ENCODE assay signal across 20 cellular contexts in genomic region chr6:87522686-87523085, GRCh38. TPM values are rescaled to one million over a fixed set of nuclear protein-coding genes. Genes with fewer than 3 reads are reported as not detected.
DNase-seq lines count a peak whose midpoint lies in the region; ATAC-seq and TF ChIP-seq lines count a peak whose summit lies in the region.
"Had no signal": no experiment of that assay in that cellular context is flagged by ENCODE, and none has a peak within 500 bp of the region (broad histone marks: within the 10 kb centered on the region; RNA-seq: fewer than 3 reads in every experiment).

No MANE protein-coding gene starts in this region.

- H3K27ac Mint-ChIP-seq in activated naive CD8-positive, alpha-beta T cell treated with anti-CD3 and anti-CD28 coated beads for 36 hours: peak overlapping the region; percentile 8
- no peak overlapping the region for H3K27ac Mint-ChIP-seq in activated naive CD8-positive, alpha-beta T cell treated with anti-CD3 and anti-CD28 coated beads, Interleukin-2, amount 50 U/mL, for 24 hours
- H3K27ac Mint-ChIP-seq in naive thymus-derived CD4-positive, alpha-beta T cell: peak overlapping the region in 2 of 9 donors; percentile 5 to 34
- H3K27ac Mint-ChIP-seq: B cell; CD4-positive, alpha-beta T cell; CD8-positive, alpha-beta T cell had no signal

- H3K9me3 ChIP-seq in IMR-90 (ENCODE audit: control insufficient read depth, insufficient read depth, low read length): no peaks in the 10 kb centered on the region
- no peaks in the 10 kb centered on the region for H3K9me3 ChIP-seq in smooth muscle cell (replicated peaks; ENCODE audit: low read depth)
- no peaks in the 10 kb centered on the region for H3K9me3 ChIP-seq in naive thymus-derived CD4-positive, alpha-beta T cell (ENCODE audit: control insufficient read depth in 2 of 3, low read length in 3 of 3)
- H3K9me3 ChIP-seq: BLaER1 treated with 17β-estradiol and CSF1 and Interleukin-3, amounts not matched to agents 10 nM and 100 nM; Caco-2 had no signal

- no peak overlapping the region for H2BK20ac ChIP-seq in IMR-90 (ENCODE audit: low read depth, low read length)

- H3K4me1 Mint-ChIP-seq in activated naive CD8-positive, alpha-beta T cell treated with anti-CD3 and anti-CD28 coated beads for 36 hours: no peaks in the 10 kb centered on the region
- no peaks in the 10 kb centered on the region for H3K4me1 Mint-ChIP-seq in activated naive CD8-positive, alpha-beta T cell treated with anti-CD3 and anti-CD28 coated beads, Interleukin-2, amount 50 U/mL, for 24 hours
- H3K4me1 Mint-ChIP-seq in naive thymus-derived CD4-positive, alpha-beta T cell: peaks cover 0 to 6% (median 3%) of the 10 kb centered on the region in 7 donors
- H3K4me1 Mint-ChIP-seq: B cell had no signal

- intact Hi-C loops in IMR-90 (cut with micrococcal nuclease): loop anchor here (2.0 kb wide), 1 partner anchor 66 kb away; the partner anchor contains the start of gene RARS2
- intact Hi-C loops in naive thymus-derived CD4-positive, alpha-beta T cell (cut with micrococcal nuclease): no loop called here

- no peaks in the 10 kb centered on the region for H3K79me2 ChIP-seq in smooth muscle cell (ENCODE audit: low read depth)

- H3K4me2 ChIP-seq in IMR-90 (ENCODE audit: low read depth, low read length) (no peak overlapping the region), smooth muscle cell (no peak overlapping the region)
- H3K4me2 ChIP-seq: BLaER1 treated with 17β-estradiol and CSF1 and Interleukin-3, amounts not matched to agents 10 nM and 100 nM had no signal

- H3K56ac ChIP-seq in IMR-90 (ENCODE audit: extremely low read depth, insufficient read depth, low read length): no peak overlapping the region

- H2BK5ac ChIP-seq in IMR-90 (ENCODE audit: low read depth, low read length, poor library complexity, severe bottlenecking): no peak overlapping the region

- no peak overlapping the region for H3K14ac ChIP-seq in IMR-90 (replicated peaks; ENCODE audit: low read depth, low read length)

- H3K9me3 Mint-ChIP-seq in activated naive CD8-positive, alpha-beta T cell treated with anti-CD3 and anti-CD28 coated beads for 36 hours: no peaks in the 10 kb centered on the region
- no peaks in the 10 kb centered on the region for H3K9me3 Mint-ChIP-seq in activated naive CD8-positive, alpha-beta T cell treated with anti-CD3 and anti-CD28 coated beads, Interleukin-2, amount 50 U/mL, for 24 hours
- H3K9me3 Mint-ChIP-seq in naive thymus-derived CD4-positive, alpha-beta T cell: no peaks in the 10 kb centered on the region
- H3K9me3 Mint-ChIP-seq: CD4-positive, alpha-beta T cell; CD8-positive, alpha-beta T cell had no signal

- H4K20me1 ChIP-seq in IMR-90 (ENCODE audit: insufficient read depth, low read length) (no peaks in the 10 kb centered on the region; the same call in 1 of the 2 replicates), smooth muscle cell (ENCODE audit: low read depth) (peaks cover 31% of the 10 kb centered on the region)
- H4K20me1 ChIP-seq: BLaER1 treated with 17β-estradiol and CSF1 and Interleukin-3, amounts not matched to agents 10 nM and 100 nM had no signal

- TF ChIP-seq POLR2A in IMR-90 (IDR thresholded peaks at IDR 0.05; ENCODE audit: low read depth, low read length): no peak

- no CpG with 5 or more reads among the region's 3 CpGs for WGBS in IMR-90 (ENCODE audit: extremely low coverage in 2 of 2, insufficient read length in 1 of 2), 2 experiments
- 95% methylated on average over 3 of the region's 3 CpGs for WGBS in smooth muscle cell (ENCODE audit: low lambda C conversion rate)

- in situ Hi-C loops in IMR-90 (cut with MboI; ENCODE audit: low sequenced_read_pairs): no loop called here

- H3K4me3 ChIP-seq in IMR-90 (ENCODE audit: insufficient read depth, low read depth, low read length): no peak overlapping the region
- no peak overlapping the region for H3K4me3 ChIP-seq in smooth muscle cell
- no peak overlapping the region for H3K4me3 ChIP-seq in naive thymus-derived CD4-positive, alpha-beta T cell (ENCODE audit: low read length)
- H3K4me3 ChIP-seq: BLaER1 treated with 17β-estradiol and CSF1 and Interleukin-3, amounts not matched to agents 10 nM and 100 nM had no signal

- ATAC-seq in activated naive CD8-positive, alpha-beta T cell treated with anti-CD3 and anti-CD28 coated beads, Interleukin-2, amount 50 U/mL, for 24 hours: no peak
- peak; percentile 85 for ATAC-seq in IMR-90 (ENCODE audit: low read depth)
- no peak for ATAC-seq in GM18511 (IDR thresholded peaks at IDR 0.05; ENCODE audit: unreplicated experiment)
- no peak for ATAC-seq in naive thymus-derived CD4-positive, alpha-beta T cell
- ATAC-seq: CD8-positive, alpha-beta T cell had no signal

- no peak overlapping the region for H3K4ac ChIP-seq in IMR-90 (ENCODE audit: low read depth, low read length)

- H3K27me3 Mint-ChIP-seq in activated naive CD8-positive, alpha-beta T cell treated with anti-CD3 and anti-CD28 coated beads for 36 hours: no peaks in the 10 kb centered on the region
- H3K27me3 Mint-ChIP-seq in activated naive CD8-positive, alpha-beta T cell treated with anti-CD3 and anti-CD28 coated beads, Interleukin-2, amount 50 U/mL, for 24 hours: no peaks in the 10 kb centered on the region
- no peaks in the 10 kb centered on the region for H3K27me3 Mint-ChIP-seq in naive thymus-derived CD4-positive, alpha-beta T cell
- H3K27me3 Mint-ChIP-seq: B cell; CD4-positive, alpha-beta T cell had no signal

- H3K23ac ChIP-seq in IMR-90 (ENCODE audit: low read depth, low read length): no peak overlapping the region

- dilution Hi-C loops in IMR-90 (cut with HindIII; ENCODE audit: low sequenced_read_pairs, unreplicated experiment): no loop called here

- H2AK9ac ChIP-seq in IMR-90 (replicated peaks; ENCODE audit: low read depth, low read length, poor library complexity): no peak overlapping the region

- POLR2A ChIA-PET in IMR-90 (lab: Charles Lee; ENCODE audit: unreplicated experiment): no interaction called here
- POLR2A ChIA-PET in naive thymus-derived CD4-positive, alpha-beta T cell (lab: Charles Lee): no interaction called here

- no peaks in the 10 kb centered on the region for H3F3A ChIP-seq in smooth muscle cell (ENCODE audit: low read depth)

- H3K79me1 ChIP-seq in IMR-90 (ENCODE audit: low read depth in 1 of 2, low read length in 2 of 2): peaks cover 0 to 2% of the 10 kb centered on the region in 2 experiments; a peak in 1 of 4 replicates

- H3K4me3 Mint-ChIP-seq in activated naive CD8-positive, alpha-beta T cell treated with anti-CD3 and anti-CD28 coated beads for 36 hours: no peak overlapping the region
- no peak overlapping the region for H3K4me3 Mint-ChIP-seq in activated naive CD8-positive, alpha-beta T cell treated with anti-CD3 and anti-CD28 coated beads, Interleukin-2, amount 50 U/mL, for 24 hours
- H3K4me3 Mint-ChIP-seq in naive thymus-derived CD4-positive, alpha-beta T cell: no peak overlapping the region
- H3K4me3 Mint-ChIP-seq: B cell; CD4-positive, alpha-beta T cell; CD8-positive, alpha-beta T cell had no signal

- H3K27me3 ChIP-seq in IMR-90 (ENCODE audit: control insufficient read depth, insufficient read depth, low read length): no peaks in the 10 kb centered on the region
- no peaks in the 10 kb centered on the region for H3K27me3 ChIP-seq in smooth muscle cell (ENCODE audit: low read depth)
- H3K27me3 ChIP-seq in naive thymus-derived CD4-positive, alpha-beta T cell (ENCODE audit: control insufficient read depth in 2 of 2, insufficient read depth in 2 of 2, low read length in 2 of 2): no peaks in the 10 kb centered on the region
- H3K27me3 ChIP-seq: BLaER1 treated with 17β-estradiol and CSF1 and Interleukin-3, amounts not matched to agents 10 nM and 100 nM had no signal

- no peak overlapping the region for H4K8ac ChIP-seq in IMR-90 (ENCODE audit: low read depth in 2 of 2, low read length in 2 of 2)

- H2AFZ ChIP-seq in IMR-90 (replicated peaks; ENCODE audit: low read length, poor library complexity): no peak overlapping the region
- H2AFZ ChIP-seq in smooth muscle cell (ENCODE audit: low read depth): no peak overlapping the region

- H3K36me3 ChIP-seq in IMR-90 (ENCODE audit: control insufficient read depth, insufficient read depth, low read length): peaks cover 21% of the 10 kb centered on the region
- H3K36me3 ChIP-seq in smooth muscle cell (ENCODE audit: low read depth): peaks cover 30% of the 10 kb centered on the region
- peaks cover under 1 to 46% (median 14%) of the 10 kb centered on the region in 3 experiments for H3K36me3 ChIP-seq in naive thymus-derived CD4-positive, alpha-beta T cell (ENCODE audit: control insufficient read depth in 2 of 3, insufficient read depth in 3 of 3, low read length in 3 of 3)

- H3K18ac ChIP-seq in IMR-90 (ENCODE audit: low read depth, low read length): no peak overlapping the region

- BruUV-seq in IMR-90 (replicated peaks; lab: Mats Ljungman, UMichigan): no TSS peak

- TF ChIP-seq RAD21 in IMR-90 (IDR thresholded peaks at IDR 0.05; ENCODE audit: low read length): no peak

- H3K27ac ChIP-seq in IMR-90 (ENCODE audit: insufficient read depth, low read length): no peak overlapping the region; the same call in 1 of the 2 replicates
- H3K27ac ChIP-seq in smooth muscle cell (ENCODE audit: low read depth): no peak overlapping the region
- H3K27ac ChIP-seq in naive thymus-derived CD4-positive, alpha-beta T cell (ENCODE audit: low read depth, low read length): no peak overlapping the region
- H3K27ac ChIP-seq: BLaER1 treated with 17β-estradiol and CSF1 and Interleukin-3, amounts not matched to agents 10 nM and 100 nM; C4-2B had no signal

- no peak overlapping the region for H4K91ac ChIP-seq in IMR-90 (ENCODE audit: insufficient read depth, low read depth, low read length)

- H2AK5ac ChIP-seq in IMR-90 (ENCODE audit: low read depth, low read length): no peak overlapping the region

- no peak for DNase-seq in activated naive CD8-positive, alpha-beta T cell treated with anti-CD3 and anti-CD28 coated beads for 36 hours
- no peak for DNase-seq in activated naive CD8-positive, alpha-beta T cell treated with anti-CD3 and anti-CD28 coated beads, Interleukin-2, amount 50 U/mL, for 24 hours
- peak; percentile 73 for DNase-seq in IMR-90
- peak; percentile 58 for DNase-seq in fibroblast of peridontal ligament (ENCODE audit: extremely low read depth)
- DNase-seq in iris pigment epithelial cell (ENCODE audit: low read depth): peak; percentile 13
- no peak for DNase-seq in smooth muscle cell (lab: John Stamatoyannopoulos, UW; ENCODE audit: unreplicated experiment)
- no peak for DNase-seq in naive thymus-derived CD4-positive, alpha-beta T cell
- DNase-seq: 8988T; ACHN; AML-193; Caco-2; Calu3; CD4-positive, alpha-beta T cell; CD8-positive, alpha-beta T cell; DMS79 treated with DMSO at 0.1 percent for 48 hours; GF-D8 had no signal

- 0 out of 2 replicates have a peak, but pooled peaks cover under 1% of the 10 kb centered on the region for H3K9me1 ChIP-seq in IMR-90 (ENCODE audit: insufficient read depth, low read length)

- H2BK120ac ChIP-seq in IMR-90 (ENCODE audit: low read depth, low read length): no peak overlapping the region

- CTCF ChIA-PET in IMR-90 (lab: Yijun Ruan, JAX): no interaction called here
- CTCF ChIA-PET in naive thymus-derived CD4-positive, alpha-beta T cell (lab: Charles Lee): no interaction called here

- no peak overlapping the region for H4K5ac ChIP-seq in IMR-90 (ENCODE audit: low read depth, low read length)

- H3K9ac ChIP-seq in IMR-90 (ENCODE audit: low read depth, low read length) (no peak overlapping the region), smooth muscle cell (ENCODE audit: low read depth) (no peak overlapping the region)
- H3K9ac ChIP-seq: BLaER1 treated with 17β-estradiol and CSF1 and Interleukin-3, amounts not matched to agents 10 nM and 100 nM had no signal

- H3K4me1 ChIP-seq in IMR-90 (ENCODE audit: control insufficient read depth, insufficient read depth, low read length): peaks cover 2% of the 10 kb centered on the region; the same call in 1 of the 2 replicates
- H3K4me1 ChIP-seq in smooth muscle cell (ENCODE audit: low read depth): no peaks in the 10 kb centered on the region
- no peaks in the 10 kb centered on the region for H3K4me1 ChIP-seq in naive thymus-derived CD4-positive, alpha-beta T cell (ENCODE audit: control insufficient read depth in 2 of 2, insufficient read depth in 2 of 2, low read length in 2 of 2)
- H3K4me1 ChIP-seq: BLaER1 treated with 17β-estradiol and CSF1 and Interleukin-3, amounts not matched to agents 10 nM and 100 nM; Caco-2 had no signal

- TF ChIP-seq CTCF in IMR-90 (conservative IDR thresholded peaks at IDR 0.05; ENCODE audit: low read depth, low read length) (no peak), smooth muscle cell (IDR thresholded peaks at IDR 0.05; ENCODE audit: borderline replicate concordance, insufficient read depth, poor library complexity, severe bottlenecking) (no peak)

- peaks cover 18% of the 10 kb centered on the region for H3K36me3 Mint-ChIP-seq in activated naive CD8-positive, alpha-beta T cell treated with anti-CD3 and anti-CD28 coated beads for 36 hours
- peaks cover 33% of the 10 kb centered on the region for H3K36me3 Mint-ChIP-seq in activated naive CD8-positive, alpha-beta T cell treated with anti-CD3 and anti-CD28 coated beads, Interleukin-2, amount 50 U/mL, for 24 hours (ENCODE audit: low read depth)
- H3K36me3 Mint-ChIP-seq in naive thymus-derived CD4-positive, alpha-beta T cell: peaks cover 9 to 47% (median 18%) of the 10 kb centered on the region in 5 donors

- no peak overlapping the region for H2BK15ac ChIP-seq in IMR-90 (ENCODE audit: low read depth, low read length)

RNA-seq across cellular contexts. Expression of gene SLC35A1, which starts 49.9 kb away (rescaled TPM):
- 1 to 10 TPM; 7.9 to 8.6 TPM for total RNA-seq in activated naive CD8-positive, alpha-beta T cell treated with anti-CD3 and anti-CD28 coated beads for 36 hours
- 9.7 and 14.4 TPM in 2 replicates for total RNA-seq in IMR-90 (2012; rRNA removed)
- 10.0 and 12.4 TPM in 2 replicates for polyA plus RNA-seq in IMR-90 (2012; rRNA removed)
- 2.3 and 3.6 TPM in 2 replicates for polyA plus RNA-seq in IMR-90 (2012; cell fraction: cytosol; rRNA removed)
- polyA plus RNA-seq in IMR-90 (2012; cell fraction: nucleus; rRNA removed; ENCODE audit: low replicate concordance): 2.0 and 20.4 TPM in 2 replicates
- 23.9 and 27.0 TPM in 2 replicates for total RNA-seq in smooth muscle cell
- 19.9 and 21.5 TPM in 2 replicates for polyA plus RNA-seq in smooth muscle cell
- 10 to 100 TPM; 10.4 to 23.4 (median 15.6) TPM for total RNA-seq in naive thymus-derived CD4-positive, alpha-beta T cell
- polyA plus RNA-seq in naive thymus-derived CD4-positive, alpha-beta T cell: 10 to 100 TPM; 29.2 to 32.6 TPM

Comparison
In these comparisons a context has a peak if more than half of its experiments do, and no peak if none do; other contexts are left out.
1. DNase-seq: peak in IMR-90 (single experiment), fibroblast of peridontal ligament (single experiment) and iris pigment epithelial cell (single experiment); none in activated naive CD8-positive, alpha-beta T cell treated with anti-CD3 and anti-CD28 coated beads for 36 hours (single experiment), activated naive CD8-positive, alpha-beta T cell treated with anti-CD3 and anti-CD28 coated beads, Interleukin-2, amount 50 U/mL, for 24 hours (single experiment), smooth muscle cell (single experiment) and naive thymus-derived CD4-positive, alpha-beta T cell (0 of 9).